In genomic region chr5:103232393-103232999, GRCh38 we compare ENCODE assay signal across 8 cellular contexts.
DNase-seq lines count a peak whose midpoint lies in the region; ATAC-seq and TF ChIP-seq lines count a peak whose summit lies in the region.

No MANE protein-coding gene starts in this region.

- DNase-seq in AG20443 (ENCODE audit: low spot score) (peak; percentile 47), GM12865 (ENCODE audit: low read depth) (peak; percentile 59), MV-4-11 (lab: John Stamatoyannopoulos, UW) (peak; percentile 21), astrocyte of the cerebellum (ENCODE audit: low read depth) (peak; percentile 22), kidney tubule cell (ENCODE audit: low spot score) (peak; percentile 56), retina (no peak)
- no peak for DNase-seq in stimulated activated CD4-positive, alpha-beta T cell treated with anti-CD3 and anti-CD28 coated beads, Interleukin-2, amount 100 ng/mL, for 48 hours

- peak; percentile 82 for ATAC-seq in HG02623 (IDR thresholded peaks at IDR 0.05; ENCODE audit: unreplicated experiment)

- no peak overlapping the region for H3K4me3 ChIP-seq in GM12865 (ENCODE audit: low read depth, low read length)
- no peak overlapping the region for H3K4me3 ChIP-seq in astrocyte of the cerebellum (ENCODE audit: low read depth, low read length)

- in situ Hi-C loops in astrocyte of the cerebellum (cut with HindIII; ENCODE audit: low sequenced_read_pairs), result no loop called here

- TF ChIP-seq CTCF in GM12865 (IDR thresholded peaks at IDR 0.05; ENCODE audit: insufficient read depth, low read depth, low read length, missing control alignments) (peak; percentile 69), astrocyte of the cerebellum (IDR thresholded peaks at IDR 0.05; ENCODE audit: low read depth, low read length, missing control alignments) (peak; percentile 73)

Comparison
In these comparisons a context has a peak if more than half of its experiments do, and no peak if none do; other contexts are left out.
1. DNase-seq: peak in AG20443 (single experiment), GM12865 (single experiment), MV-4-11 (single experiment), astrocyte of the cerebellum (single experiment) and kidney tubule cell (single experiment); none in retina (single experiment) and stimulated activated CD4-positive, alpha-beta T cell treated with anti-CD3 and anti-CD28 coated beads, Interleukin-2, amount 100 ng/mL, for 48 hours (0 of 2).